In genomic region chr2:218829868-218830451, GRCh38 we compare ENCODE assay signal across 1 cellular context.
TF ChIP-seq lines count a peak whose summit lies in the region.

No MANE protein-coding gene starts in this region.

TF ChIP-seq in H1, 55 proteins besides CTCF, POLR2A, EP300 and RAD21:
- no peak for TF ChIP-seq KDM5A (IDR thresholded peaks at IDR 0.05; ENCODE audit: low read length)
- TF ChIP-seq NRF1 (IDR thresholded peaks at IDR 0.05; ENCODE audit: low read depth, low read length): no peak
- TF ChIP-seq CBX8 (IDR thresholded peaks at IDR 0.05; ENCODE audit: borderline replicate concordance, low read depth, low read length): no peak
- no peak for TF ChIP-seq KDM1A (IDR thresholded peaks at IDR 0.05; ENCODE audit: borderline replicate concordance, low read length)
- TF ChIP-seq POLR2AphosphoS5 (IDR thresholded peaks at IDR 0.05; ENCODE audit: low read depth, low read length): no peak
- TF ChIP-seq SUZ12 (IDR thresholded peaks at IDR 0.05; ENCODE audit: low read length): no peak
- TF ChIP-seq PHF8 (conservative IDR thresholded peaks at IDR 0.05; ENCODE audit: low read depth, low read length): no peak
- no peak for TF ChIP-seq SP1 (IDR thresholded peaks at IDR 0.05; ENCODE audit: low read depth, low read length)
- TF ChIP-seq MAFK (IDR thresholded peaks at IDR 0.05; ENCODE audit: low read depth, low read length): no peak
- no peak for TF ChIP-seq ATF2 (IDR thresholded peaks at IDR 0.05; ENCODE audit: low read length)
- TF ChIP-seq JUN (IDR thresholded peaks at IDR 0.05; ENCODE audit: low read depth, low read length): no peak
- TF ChIP-seq TEAD4 (IDR thresholded peaks at IDR 0.05; ENCODE audit: low read depth, low read length): no peak
- TF ChIP-seq CHD1 (IDR thresholded peaks at IDR 0.05; ENCODE audit: low read depth, low read length): no peak
- TF ChIP-seq ASH2L (IDR thresholded peaks at IDR 0.05; ENCODE audit: low read length): no peak
